In the genomic region with DNA sequence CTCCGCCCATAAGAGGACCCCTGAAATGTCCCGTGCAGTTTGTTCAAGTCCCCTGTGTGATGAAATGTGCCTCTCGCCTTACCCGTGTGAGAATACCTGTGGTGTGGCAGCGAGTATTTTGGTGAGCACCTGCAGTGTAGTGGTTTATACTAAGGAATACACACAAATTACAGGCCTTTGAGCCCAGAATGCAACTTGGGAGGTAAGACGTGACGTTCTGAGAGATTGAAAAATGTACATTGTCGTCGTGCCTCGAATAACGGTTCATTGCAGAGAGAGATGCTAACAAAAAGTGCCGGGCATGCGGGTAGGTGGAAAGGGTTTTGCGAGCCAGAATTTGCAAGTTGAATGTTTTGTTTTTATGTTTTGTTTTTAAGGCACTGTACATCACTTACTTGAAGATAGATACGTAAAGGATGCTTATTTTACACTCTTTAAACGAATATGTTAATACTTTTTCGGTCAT, we compare ENCODE assay signal across 8 cellular contexts. TPM values are rescaled to one million over a fixed set of nuclear protein-coding genes. Genes with fewer than 3 reads are reported as not detected.
DNase-seq lines count a peak whose midpoint lies in the region; ATAC-seq lines count a peak whose summit lies in the region.

No MANE protein-coding gene starts in this region.

- POLR2A ChIA-PET in activated CD4-positive, alpha-beta memory T cell treated with anti-CD3 and anti-CD28 coated beads for 36 hours (lab: Charles Lee) = interaction anchor here (1.2 kb wide), 1 partner anchor 44 kb away, joined by 3 read pairs; no protein-coding TSS in a partner anchor

- peak overlapping the region; percentile 86 for H3K4me3 Mint-ChIP-seq in activated CD8-positive, alpha-beta memory T cell treated with anti-CD3 and anti-CD28 coated beads, Interleukin-2, amount 10 ng/mL, durations not matched to agents 7 days and 5 days
- H3K4me3 Mint-ChIP-seq in activated CD4-positive, alpha-beta memory T cell treated with anti-CD3 and anti-CD28 coated beads for 36 hours = peak overlapping the region; percentile 88
- H3K4me3 Mint-ChIP-seq in immature natural killer cell = peak overlapping the region; percentile 90 to 98 (median 92)

- peaks cover 55% of the 10 kb centered on the region for H3K4me1 Mint-ChIP-seq in activated CD8-positive, alpha-beta memory T cell treated with anti-CD3 and anti-CD28 coated beads, Interleukin-2, amount 10 ng/mL, durations not matched to agents 7 days and 5 days
- peaks cover 18% of the 10 kb centered on the region for H3K4me1 Mint-ChIP-seq in activated CD4-positive, alpha-beta memory T cell treated with anti-CD3 and anti-CD28 coated beads for 36 hours (ENCODE audit: low read depth)
- peaks cover 11 to 19% of the 10 kb centered on the region in 2 donors for H3K4me1 Mint-ChIP-seq in immature natural killer cell

- H3K9me3 ChIP-seq in thymus (ENCODE audit: control insufficient read depth) = no peaks in the 10 kb centered on the region

- intact Hi-C loops in activated CD4-positive, alpha-beta memory T cell treated with anti-CD3 and anti-CD28 coated beads for 36 hours (cut with micrococcal nuclease) = loop anchor here (1.0 to 5.0 kb wide), 6 partner anchors 44 to 443 kb away; no protein-coding TSS in a partner anchor

- no peaks in the 10 kb centered on the region for H3K27me3 ChIP-seq in thymus (ENCODE audit: control insufficient read depth, insufficient read depth)

- ATAC-seq in activated CD8-positive, alpha-beta memory T cell treated with anti-CD3 and anti-CD28 coated beads, Interleukin-2, amount 10 ng/mL, durations not matched to agents 7 days and 5 days = no peak
- peak; percentile 27 for ATAC-seq in HG03066 (IDR thresholded peaks at IDR 0.05; ENCODE audit: low read depth, unreplicated experiment)

- no peaks in the 10 kb centered on the region for H3K9me3 Mint-ChIP-seq in activated CD8-positive, alpha-beta memory T cell treated with anti-CD3 and anti-CD28 coated beads, Interleukin-2, amount 10 ng/mL, durations not matched to agents 7 days and 5 days (ENCODE audit: low read depth)
- no peaks in the 10 kb centered on the region for H3K9me3 Mint-ChIP-seq in activated CD4-positive, alpha-beta memory T cell treated with anti-CD3 and anti-CD28 coated beads for 36 hours
- H3K9me3 Mint-ChIP-seq in immature natural killer cell = no peaks in the 10 kb centered on the region

- H3K36me3 Mint-ChIP-seq in activated CD8-positive, alpha-beta memory T cell treated with anti-CD3 and anti-CD28 coated beads, Interleukin-2, amount 10 ng/mL, durations not matched to agents 7 days and 5 days = peaks cover 21% of the 10 kb centered on the region
- peaks cover 16% of the 10 kb centered on the region for H3K36me3 Mint-ChIP-seq in activated CD4-positive, alpha-beta memory T cell treated with anti-CD3 and anti-CD28 coated beads for 36 hours
- no peaks in the 10 kb centered on the region for H3K36me3 Mint-ChIP-seq in immature natural killer cell

- CTCF ChIA-PET in activated CD8-positive, alpha-beta memory T cell treated with anti-CD3 and anti-CD28 coated beads, Interleukin-2, amount 10 ng/mL, durations not matched to agents 7 days and 5 days (lab: Charles Lee) = interaction anchor here (1.3 to 1.5 kb wide), 3 partner anchors 10 to 48 kb away, joined by 4 to 12 read pairs (median 4); no protein-coding TSS in a partner anchor
- CTCF ChIA-PET in activated CD4-positive, alpha-beta memory T cell treated with anti-CD3 and anti-CD28 coated beads for 36 hours (lab: Charles Lee) = no interaction called here

- H3K27me3 Mint-ChIP-seq in activated CD8-positive, alpha-beta memory T cell treated with anti-CD3 and anti-CD28 coated beads, Interleukin-2, amount 10 ng/mL, durations not matched to agents 7 days and 5 days = no peaks in the 10 kb centered on the region
- H3K27me3 Mint-ChIP-seq in activated CD4-positive, alpha-beta memory T cell treated with anti-CD3 and anti-CD28 coated beads for 36 hours = no peaks in the 10 kb centered on the region
- peaks cover 6 to 22% (median 8%) of the 10 kb centered on the region in 3 donors for H3K27me3 Mint-ChIP-seq in immature natural killer cell (ENCODE audit: low read depth in 3 of 3)

- H3K27ac Mint-ChIP-seq in activated CD8-positive, alpha-beta memory T cell treated with anti-CD3 and anti-CD28 coated beads, Interleukin-2, amount 10 ng/mL, durations not matched to agents 7 days and 5 days = peak overlapping the region; percentile 96
- H3K27ac Mint-ChIP-seq in activated CD4-positive, alpha-beta memory T cell treated with anti-CD3 and anti-CD28 coated beads for 36 hours = peak overlapping the region; percentile 93
- H3K27ac Mint-ChIP-seq in immature natural killer cell = peak overlapping the region; percentile 80 to 98 (median 86)

- DNase-seq in activated CD8-positive, alpha-beta memory T cell treated with anti-CD3 and anti-CD28 coated beads, Interleukin-2, amount 10 ng/mL, durations not matched to agents 7 days and 5 days = no peak
- no peak for DNase-seq in activated CD8-positive, alpha-beta memory T cell treated with anti-CD3 and anti-CD28 coated beads for 24 hours
- no peak for DNase-seq in activated CD4-positive, alpha-beta memory T cell treated with anti-CD3 and anti-CD28 coated beads for 36 hours
- no peak for DNase-seq in immature natural killer cell
- no peak for DNase-seq in activated CD4-positive, CD25-positive, alpha-beta regulatory T cell treated with anti-CD3 and anti-CD28 coated beads, Interleukin-2, amount 50 U/mL, for 72 hours
- no peak for DNase-seq in GF-D8 (lab: John Stamatoyannopoulos, UW)

- H3K4me1 ChIP-seq in thymus (ENCODE audit: control insufficient read depth, insufficient read depth, low read length) = no peaks in the 10 kb centered on the region

- H3K4me3 ChIP-seq in thymus (ENCODE audit: low read length) = peak overlapping the region; percentile 84

- peaks cover 5% of the 10 kb centered on the region for H3K36me3 ChIP-seq in thymus (ENCODE audit: control insufficient read depth, insufficient read depth)

- WGBS in thymus = 12% methylated on average over 17 of the region's 17 CpGs

- peak overlapping the region; percentile 1 for H3K27ac ChIP-seq in thymus (ENCODE audit: low read depth)

RNA-seq across cellular contexts. Expression of a gene that starts 0.9 kb away (rescaled TPM):
- 10 to 100 TPM; 74.2 to 82.5 TPM for total RNA-seq in activated CD8-positive, alpha-beta memory T cell treated with anti-CD3 and anti-CD28 coated beads, Interleukin-2, amount 10 ng/mL, durations not matched to agents 7 days and 5 days
- 10 to 100 TPM; 62.5 to 65.3 TPM for total RNA-seq in activated CD4-positive, alpha-beta memory T cell treated with anti-CD3 and anti-CD28 coated beads for 36 hours
- polyA plus RNA-seq in immature natural killer cell = 1 to 10 TPM in 2 of 3 donors, not detected in 1; 3.0 to 3.7 TPM
- polyA plus RNA-seq in thymus = 93.8 TPM
